ENCODE assay signal across 23 cellular contexts in genomic region chr1:2476066-2476999, GRCh38. TPM values are rescaled to one million over a fixed set of nuclear protein-coding genes. Genes with fewer than 3 reads are reported as not detected.
DNase-seq lines count a peak whose midpoint lies in the region; ATAC-seq and TF ChIP-seq lines count a peak whose summit lies in the region.
"Had no signal": no experiment of that assay in that cellular context is flagged by ENCODE, and none has a peak within 500 bp of the region (broad histone marks: within the 10 kb centered on the region; RNA-seq: fewer than 3 reads in every experiment).

TSS of gene PLCH2 (plus strand) at chr1:2476289. CDS start at chr1:2476589, 300 bp downstream.

- H3K27ac Mint-ChIP-seq in activated CD4-positive, alpha-beta memory T cell treated with anti-CD3 and anti-CD28 coated beads, Interleukin-2, amount 10 ng/mL, durations not matched to agents 7 days and 5 days = no peak within 1 kb of the TSS
- no peak within 1 kb of the TSS for H3K27ac Mint-ChIP-seq in activated CD4-positive, alpha-beta memory T cell treated with anti-CD3 and anti-CD28 coated beads for 36 hours
- H3K27ac Mint-ChIP-seq in MCF 10A (ENCODE audit: low read depth, unreplicated experiment) = no peak within 1 kb of the TSS
- no peak within 1 kb of the TSS for H3K27ac Mint-ChIP-seq in naive thymus-derived CD4-positive, alpha-beta T cell
- no peak within 1 kb of the TSS for H3K27ac Mint-ChIP-seq in activated CD8-positive, alpha-beta memory T cell treated with anti-CD3 and anti-CD28 coated beads, Interleukin-2, amount 10 ng/mL, durations not matched to agents 7 days and 5 days
- H3K27ac Mint-ChIP-seq: activated B cell treated with CpG ODN at 0.5 μM for 24 hours; IgD-negative memory B cell; T-helper 1 cell treated with Interleukin-12 subunit alpha and Interleukin-12 subunit beta and Interleukin-4 antibody, amounts not matched to agents 30 μg/mL and 1 μg/mL, for 36 hours had no signal

- H3K27ac ChIP-seq in naive thymus-derived CD4-positive, alpha-beta T cell (ENCODE audit: low read depth, low read length) = no peak within 1 kb of the TSS
- H3K27ac ChIP-seq: A549, GM23248 had no signal

- H3K9me3 ChIP-seq in naive thymus-derived CD4-positive, alpha-beta T cell (ENCODE audit: control insufficient read depth in 2 of 3, low read length in 3 of 3) = no peaks in the 10 kb centered on the region
- H3K9me3 ChIP-seq: A549 had no signal

- no peaks in the 10 kb centered on the region for H3K27me3 ChIP-seq in naive thymus-derived CD4-positive, alpha-beta T cell (ENCODE audit: control insufficient read depth in 2 of 2, insufficient read depth in 2 of 2, low read length in 2 of 2)

- BruUV-seq in MCF 10A (replicated peaks; lab: Mats Ljungman, UMichigan) = no TSS peak

- no peaks in the 10 kb centered on the region for H3K9me3 Mint-ChIP-seq in activated CD4-positive, alpha-beta memory T cell treated with anti-CD3 and anti-CD28 coated beads, Interleukin-2, amount 10 ng/mL, durations not matched to agents 7 days and 5 days
- H3K9me3 Mint-ChIP-seq in activated CD4-positive, alpha-beta memory T cell treated with anti-CD3 and anti-CD28 coated beads for 36 hours = no peaks in the 10 kb centered on the region
- no peaks in the 10 kb centered on the region for H3K9me3 Mint-ChIP-seq in MCF 10A (ENCODE audit: unreplicated experiment)
- H3K9me3 Mint-ChIP-seq in naive thymus-derived CD4-positive, alpha-beta T cell = no peaks in the 10 kb centered on the region
- H3K9me3 Mint-ChIP-seq in activated CD8-positive, alpha-beta memory T cell treated with anti-CD3 and anti-CD28 coated beads, Interleukin-2, amount 10 ng/mL, durations not matched to agents 7 days and 5 days (ENCODE audit: low read depth) = no peaks in the 10 kb centered on the region
- H3K9me3 Mint-ChIP-seq: activated B cell treated with CpG ODN at 0.5 μM for 24 hours; CD14-positive monocyte; IgD-negative memory B cell; T-helper 1 cell treated with Interleukin-12 subunit alpha and Interleukin-12 subunit beta and Interleukin-4 antibody, amounts not matched to agents 30 μg/mL and 1 μg/mL, for 36 hours had no signal

- no peak for ATAC-seq in naive thymus-derived CD4-positive, alpha-beta T cell
- ATAC-seq in activated CD8-positive, alpha-beta memory T cell treated with anti-CD3 and anti-CD28 coated beads, Interleukin-2, amount 10 ng/mL, durations not matched to agents 7 days and 5 days = no peak

- H3K4me3 Mint-ChIP-seq in activated CD4-positive, alpha-beta memory T cell treated with anti-CD3 and anti-CD28 coated beads, Interleukin-2, amount 10 ng/mL, durations not matched to agents 7 days and 5 days = no peak within 1 kb of the TSS
- no peak within 1 kb of the TSS for H3K4me3 Mint-ChIP-seq in activated CD4-positive, alpha-beta memory T cell treated with anti-CD3 and anti-CD28 coated beads for 36 hours
- H3K4me3 Mint-ChIP-seq in MCF 10A (ENCODE audit: unreplicated experiment) = no peak within 1 kb of the TSS
- no peak within 1 kb of the TSS for H3K4me3 Mint-ChIP-seq in naive thymus-derived CD4-positive, alpha-beta T cell
- no peak within 1 kb of the TSS for H3K4me3 Mint-ChIP-seq in activated CD8-positive, alpha-beta memory T cell treated with anti-CD3 and anti-CD28 coated beads, Interleukin-2, amount 10 ng/mL, durations not matched to agents 7 days and 5 days
- H3K4me3 Mint-ChIP-seq: activated B cell treated with CpG ODN at 0.5 μM for 24 hours; CD14-positive monocyte; IgD-negative memory B cell; T-helper 1 cell treated with Interleukin-12 subunit alpha and Interleukin-12 subunit beta and Interleukin-4 antibody, amounts not matched to agents 30 μg/mL and 1 μg/mL, for 36 hours had no signal

- no peak for DNase-seq in activated CD4-positive, alpha-beta memory T cell treated with anti-CD3 and anti-CD28 coated beads, Interleukin-2, amount 10 ng/mL, durations not matched to agents 7 days and 5 days
- no peak for DNase-seq in activated CD4-positive, alpha-beta memory T cell treated with anti-CD3 and anti-CD28 coated beads for 36 hours
- no peak for DNase-seq in MCF 10A (ENCODE audit: unreplicated experiment)
- no peak for DNase-seq in naive thymus-derived CD4-positive, alpha-beta T cell
- no peak for DNase-seq in ureter (ENCODE audit: low spot score)
- DNase-seq in NCI-H510A treated with DMSO at 0.1 percent for 48 hours (lab: John Stamatoyannopoulos, UW) = no peak
- DNase-seq in COLO668 (lab: John Stamatoyannopoulos, UW; ENCODE audit: unreplicated experiment) = no peak
- no peak for DNase-seq in activated CD8-positive, alpha-beta memory T cell treated with anti-CD3 and anti-CD28 coated beads, Interleukin-2, amount 10 ng/mL, durations not matched to agents 7 days and 5 days
- DNase-seq: activated B cell treated with CpG ODN at 0.5 μM for 24 hours; activated effector memory CD4-positive, alpha-beta T cell treated with Interleukin-2 at 50 U/mL for 16 hours; amniotic stem cell; central memory CD4-positive, alpha-beta T cell; DND-41; effector memory CD4-positive, alpha-beta T cell; GM23248; NCI-H187; NCI-H510A; SHP77; stimulated activated CD8-positive, alpha-beta memory T cell treated with anti-CD3 and anti-CD28 coated beads, Interleukin-4, amount 100 ng/mL, for 48 hours had no signal

- no peak within 1 kb of the TSS for H3K4me3 ChIP-seq in naive thymus-derived CD4-positive, alpha-beta T cell (ENCODE audit: low read length)
- H3K4me3 ChIP-seq: A549, GM23248 had no signal

- intact Hi-C loops in activated CD4-positive, alpha-beta memory T cell treated with anti-CD3 and anti-CD28 coated beads for 36 hours (cut with micrococcal nuclease) = no loop called here
- intact Hi-C loops in MCF 10A (cut with micrococcal nuclease) = no loop called here
- intact Hi-C loops in naive thymus-derived CD4-positive, alpha-beta T cell (cut with micrococcal nuclease) = no loop called here

- no peaks in the 10 kb centered on the region for H3K4me1 Mint-ChIP-seq in activated CD4-positive, alpha-beta memory T cell treated with anti-CD3 and anti-CD28 coated beads, Interleukin-2, amount 10 ng/mL, durations not matched to agents 7 days and 5 days
- H3K4me1 Mint-ChIP-seq in activated CD4-positive, alpha-beta memory T cell treated with anti-CD3 and anti-CD28 coated beads for 36 hours (ENCODE audit: low read depth) = no peaks in the 10 kb centered on the region
- peaks cover 4% of the 10 kb centered on the region for H3K4me1 Mint-ChIP-seq in MCF 10A (ENCODE audit: insufficient read depth, unreplicated experiment)
- H3K4me1 Mint-ChIP-seq in naive thymus-derived CD4-positive, alpha-beta T cell = no peaks in the 10 kb centered on the region
- no peaks in the 10 kb centered on the region for H3K4me1 Mint-ChIP-seq in activated CD8-positive, alpha-beta memory T cell treated with anti-CD3 and anti-CD28 coated beads, Interleukin-2, amount 10 ng/mL, durations not matched to agents 7 days and 5 days
- H3K4me1 Mint-ChIP-seq: CD14-positive monocyte had no signal

- CTCF ChIA-PET in activated CD4-positive, alpha-beta memory T cell treated with anti-CD3 and anti-CD28 coated beads, Interleukin-2, amount 10 ng/mL, durations not matched to agents 7 days and 5 days (lab: Charles Lee) = no interaction called here
- CTCF ChIA-PET in activated CD4-positive, alpha-beta memory T cell treated with anti-CD3 and anti-CD28 coated beads for 36 hours (lab: Charles Lee) = no interaction called here
- CTCF ChIA-PET in MCF 10A (lab: Yijun Ruan, JAX) = no interaction called here
- CTCF ChIA-PET in naive thymus-derived CD4-positive, alpha-beta T cell (lab: Charles Lee) = no interaction called here
- CTCF ChIA-PET in activated CD8-positive, alpha-beta memory T cell treated with anti-CD3 and anti-CD28 coated beads, Interleukin-2, amount 10 ng/mL, durations not matched to agents 7 days and 5 days (lab: Charles Lee) = no interaction called here

- no peaks in the 10 kb centered on the region for H3K36me3 Mint-ChIP-seq in activated CD4-positive, alpha-beta memory T cell treated with anti-CD3 and anti-CD28 coated beads, Interleukin-2, amount 10 ng/mL, durations not matched to agents 7 days and 5 days (ENCODE audit: low read depth)
- H3K36me3 Mint-ChIP-seq in activated CD4-positive, alpha-beta memory T cell treated with anti-CD3 and anti-CD28 coated beads for 36 hours = no peaks in the 10 kb centered on the region
- peaks cover 18% of the 10 kb centered on the region for H3K36me3 Mint-ChIP-seq in MCF 10A (ENCODE audit: insufficient read depth, unreplicated experiment)
- H3K36me3 Mint-ChIP-seq in naive thymus-derived CD4-positive, alpha-beta T cell = no peaks in the 10 kb centered on the region
- H3K36me3 Mint-ChIP-seq in activated CD8-positive, alpha-beta memory T cell treated with anti-CD3 and anti-CD28 coated beads, Interleukin-2, amount 10 ng/mL, durations not matched to agents 7 days and 5 days = no peaks in the 10 kb centered on the region
- H3K36me3 Mint-ChIP-seq: CD14-positive monocyte, IgD-negative memory B cell had no signal

- H3K36me3 ChIP-seq in naive thymus-derived CD4-positive, alpha-beta T cell (ENCODE audit: control insufficient read depth in 2 of 3, insufficient read depth in 3 of 3, low read length in 3 of 3) = no peaks in the 10 kb centered on the region

- POLR2A ChIA-PET in activated CD4-positive, alpha-beta memory T cell treated with anti-CD3 and anti-CD28 coated beads, Interleukin-2, amount 10 ng/mL, durations not matched to agents 7 days and 5 days (lab: Charles Lee) = interaction anchor here (1.1 kb wide), 1 partner anchor 24 kb away, joined by 3 read pairs; no protein-coding TSS in a partner anchor
- POLR2A ChIA-PET in activated CD4-positive, alpha-beta memory T cell treated with anti-CD3 and anti-CD28 coated beads for 36 hours (lab: Charles Lee) = no interaction called here
- POLR2A ChIA-PET in MCF 10A (lab: Yijun Ruan, JAX) = no interaction called here
- POLR2A ChIA-PET in naive thymus-derived CD4-positive, alpha-beta T cell (lab: Charles Lee) = no interaction called here

- no peaks in the 10 kb centered on the region for H3K27me3 Mint-ChIP-seq in activated CD4-positive, alpha-beta memory T cell treated with anti-CD3 and anti-CD28 coated beads, Interleukin-2, amount 10 ng/mL, durations not matched to agents 7 days and 5 days
- H3K27me3 Mint-ChIP-seq in activated CD4-positive, alpha-beta memory T cell treated with anti-CD3 and anti-CD28 coated beads for 36 hours = no peaks in the 10 kb centered on the region
- H3K27me3 Mint-ChIP-seq in MCF 10A (ENCODE audit: insufficient read depth, unreplicated experiment) = no peaks in the 10 kb centered on the region
- no peaks in the 10 kb centered on the region for H3K27me3 Mint-ChIP-seq in naive thymus-derived CD4-positive, alpha-beta T cell
- no peaks in the 10 kb centered on the region for H3K27me3 Mint-ChIP-seq in activated CD8-positive, alpha-beta memory T cell treated with anti-CD3 and anti-CD28 coated beads, Interleukin-2, amount 10 ng/mL, durations not matched to agents 7 days and 5 days
- H3K27me3 Mint-ChIP-seq: activated B cell treated with CpG ODN at 0.5 μM for 24 hours, IgD-negative memory B cell had no signal

- no peaks in the 10 kb centered on the region for H3K4me1 ChIP-seq in naive thymus-derived CD4-positive, alpha-beta T cell (ENCODE audit: control insufficient read depth in 2 of 2, insufficient read depth in 2 of 2, low read length in 2 of 2)
- H3K4me1 ChIP-seq: A549 had no signal

- no peak for TF ChIP-seq CTCF in MCF 10A (IDR thresholded peaks at IDR 0.05; ENCODE audit: unreplicated experiment)

RNA-seq across cellular contexts. Expression of gene PLCH2, which starts in this region (rescaled TPM):
- total RNA-seq in activated CD4-positive, alpha-beta memory T cell treated with anti-CD3 and anti-CD28 coated beads, Interleukin-2, amount 10 ng/mL, durations not matched to agents 7 days and 5 days = 10 to 100 TPM; 32.7 to 33.8 TPM
- 10 to 100 TPM in 1 of 2 experiments, 1 to 10 TPM in 1; 8.9 to 10.3 TPM for total RNA-seq in activated CD4-positive, alpha-beta memory T cell treated with anti-CD3 and anti-CD28 coated beads for 36 hours
- total RNA-seq in MCF 10A (2022) = 92.6 and 123 TPM in 2 replicates
- 10 to 100 TPM; 10.1 to 37.4 (median 18.4) TPM for total RNA-seq in naive thymus-derived CD4-positive, alpha-beta T cell
- 1 to 10 TPM in 1 of 2 donors, under 1 TPM in 1; 0.11 to 1.5 TPM for polyA plus RNA-seq in naive thymus-derived CD4-positive, alpha-beta T cell
- total RNA-seq in ureter = 90.0 TPM
- total RNA-seq in activated CD8-positive, alpha-beta memory T cell treated with anti-CD3 and anti-CD28 coated beads, Interleukin-2, amount 10 ng/mL, durations not matched to agents 7 days and 5 days = 10 to 100 TPM in 1 of 2 experiments, 1 to 10 TPM in 1; 6.5 to 13.5 TPM
- total RNA-seq: GM23248 had no signal
- polyA plus RNA-seq: CD14-positive monocyte, GM23248 had no signal
